ENCODE assay signal across 22 cellular contexts in the genomic region with DNA sequence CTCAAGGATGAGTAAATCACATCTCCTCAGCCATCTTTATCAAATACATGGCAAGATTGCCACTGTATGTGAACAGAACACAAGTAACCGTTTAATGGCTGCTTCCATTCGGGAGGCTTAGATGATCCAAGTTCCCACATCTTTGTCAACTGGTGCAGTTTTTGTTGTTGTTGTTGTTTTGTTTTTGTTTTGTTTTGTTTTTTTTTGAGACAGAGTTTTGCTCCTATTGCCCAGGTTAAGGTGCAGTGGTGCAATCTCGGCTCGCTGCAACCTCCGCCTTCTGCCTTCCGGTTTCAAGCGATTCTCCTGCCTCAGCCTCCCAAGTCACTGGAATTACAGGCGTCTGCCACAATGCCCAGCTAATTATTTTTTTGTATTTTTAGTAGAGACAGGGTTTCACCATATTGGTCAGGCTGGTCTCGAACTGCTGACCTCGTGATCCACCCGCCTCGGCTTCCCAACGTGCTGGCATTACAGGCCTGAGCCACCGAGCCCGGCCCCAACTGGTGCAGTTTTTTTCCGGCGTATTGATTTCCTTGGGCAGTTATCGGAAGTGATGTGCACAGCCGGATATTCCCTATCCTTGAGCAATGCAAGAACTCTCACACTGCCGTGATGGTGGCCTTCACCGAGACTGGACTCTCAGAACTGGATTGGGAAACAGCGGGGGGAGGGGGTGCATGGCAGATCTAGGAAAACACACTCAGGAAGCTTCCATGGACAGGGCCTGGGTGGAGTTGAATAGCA. TPM values are rescaled to one million over a fixed set of nuclear protein-coding genes. Genes with fewer than 3 reads are reported as not detected.
DNase-seq lines count a peak whose midpoint lies in the region; ATAC-seq and TF ChIP-seq lines count a peak whose summit lies in the region.
"Had no signal": no experiment of that assay in that cellular context is flagged by ENCODE, and none has a peak within 500 bp of the region (broad histone marks: within the 10 kb centered on the region; RNA-seq: fewer than 3 reads in every experiment).

No MANE protein-coding gene starts in this region.

- H3K9me3 Mint-ChIP-seq in WTC11 (no peaks in the 10 kb centered on the region), neural progenitor cell (no peaks in the 10 kb centered on the region), immature natural killer cell (no peaks in the 10 kb centered on the region)
- H3K9me3 Mint-ChIP-seq: CD4-positive, alpha-beta memory T cell; GM23338; H9 had no signal

- no peaks in the 10 kb centered on the region for H3K79me2 ChIP-seq in neural progenitor cell (ENCODE audit: low read depth)
- no peaks in the 10 kb centered on the region for H3K79me2 ChIP-seq in mesendoderm (ENCODE audit: control insufficient read depth, insufficient read depth, low read length)

- no peak overlapping the region for H3K4ac ChIP-seq in mesendoderm (ENCODE audit: low read depth, low read length)

- peaks cover 22% of the 10 kb centered on the region for H3K4me1 ChIP-seq in neural progenitor cell
- no peaks in the 10 kb centered on the region for H3K4me1 ChIP-seq in testis
- H3K4me1 ChIP-seq in mesendoderm (ENCODE audit: control insufficient read depth, low read depth, low read length) = no peaks in the 10 kb centered on the region
- H3K4me1 ChIP-seq: A549, BE2C had no signal

- no peaks in the 10 kb centered on the region for H3K36me3 Mint-ChIP-seq in WTC11
- no peaks in the 10 kb centered on the region for H3K36me3 Mint-ChIP-seq in neural progenitor cell
- H3K36me3 Mint-ChIP-seq in immature natural killer cell = no peaks in the 10 kb centered on the region
- H3K36me3 Mint-ChIP-seq: CD4-positive, alpha-beta memory T cell had no signal

- H4K20me1 ChIP-seq in neural progenitor cell (ENCODE audit: low read depth) = no peaks in the 10 kb centered on the region
- H4K20me1 ChIP-seq: BLaER1 treated with 17β-estradiol and CSF1 and Interleukin-3, amounts not matched to agents 10 nM and 100 nM had no signal

- H3K27me3 Mint-ChIP-seq in WTC11 (ENCODE audit: low read depth) (no peaks in the 10 kb centered on the region), neural progenitor cell (ENCODE audit: insufficient read depth, low read depth) (peaks cover 2% of the 10 kb centered on the region), immature natural killer cell (ENCODE audit: low read depth in 3 of 3) (peaks cover 0 to 3% (median 0%) of the 10 kb centered on the region in 3 donors)
- H3K27me3 Mint-ChIP-seq: CD4-positive, alpha-beta memory T cell had no signal

- H3K4me3 ChIP-seq in neural progenitor cell = no peak overlapping the region
- H3K4me3 ChIP-seq in testis = no peak overlapping the region
- no peak overlapping the region for H3K4me3 ChIP-seq in mesendoderm (ENCODE audit: low read length)
- H3K4me3 ChIP-seq: A549; BLaER1 treated with 17β-estradiol and CSF1 and Interleukin-3, amounts not matched to agents 10 nM and 100 nM; GM23338 had no signal

- no peak overlapping the region for H2BK120ac ChIP-seq in mesendoderm (ENCODE audit: low read depth, low read length)

- no peaks in the 10 kb centered on the region for H3K79me1 ChIP-seq in mesendoderm (ENCODE audit: low read length)

- no peak overlapping the region for H3K23ac ChIP-seq in mesendoderm (ENCODE audit: low read length)

- no peaks in the 10 kb centered on the region for H3K9me3 ChIP-seq in neural progenitor cell (ENCODE audit: low read depth)
- no peaks in the 10 kb centered on the region for H3K9me3 ChIP-seq in testis
- H3K9me3 ChIP-seq: A549; BE2C; BLaER1 treated with 17β-estradiol and CSF1 and Interleukin-3, amounts not matched to agents 10 nM and 100 nM had no signal

- H2BK5ac ChIP-seq in mesendoderm (ENCODE audit: low read length) = no peak overlapping the region

- WGBS in testis, 2 donors = 66 to 80% methylated on average over 22 of the region's 22 CpGs
- WGBS in mesendoderm (ENCODE audit: extremely low coverage, insufficient coverage, low lambda C conversion rate) = no CpG with 5 or more reads among the region's 22 CpGs

- peaks cover 16% of the 10 kb centered on the region for H3F3A ChIP-seq in neural progenitor cell (ENCODE audit: low read depth)

- no peak overlapping the region for H3K18ac ChIP-seq in mesendoderm (ENCODE audit: low read length)

- H3K36me3 ChIP-seq in neural progenitor cell (no peaks in the 10 kb centered on the region), testis (ENCODE audit: low read depth, missing control alignments) (no peaks in the 10 kb centered on the region), mesendoderm (ENCODE audit: control insufficient read depth, insufficient read depth, low read length) (no peaks in the 10 kb centered on the region)
- H3K36me3 ChIP-seq: BE2C; BLaER1 treated with 17β-estradiol and CSF1 and Interleukin-3, amounts not matched to agents 10 nM and 100 nM had no signal

- no peak overlapping the region for H2BK15ac ChIP-seq in mesendoderm (replicated peaks; ENCODE audit: low read depth)

- no peak overlapping the region for H2AK5ac ChIP-seq in mesendoderm (ENCODE audit: low read length)

- DNase-seq in WTC11 (ENCODE audit: low spot score) (no peak), islet precursor cell (peak; percentile 35), neural progenitor cell (ENCODE audit: low spot score) (no peak), testis (peak; percentile 18), immature natural killer cell (no peak), mesendoderm (no peak), C1 segment of cervical spinal cord (lab: John Stamatoyannopoulos, UW) (no peak)
- DNase-seq: 8988T; ACHN; AML-193; BE2C; Calu3; CD4-positive, alpha-beta memory T cell; COR-L47; DMS53; DMS79 treated with DMSO at 0.1 percent for 48 hours; GF-D8; H9 had no signal

- H3K9ac ChIP-seq in neural progenitor cell (no peak overlapping the region), mesendoderm (ENCODE audit: low read length) (no peak overlapping the region)
- H3K9ac ChIP-seq: BLaER1 treated with 17β-estradiol and CSF1 and Interleukin-3, amounts not matched to agents 10 nM and 100 nM had no signal

- no peak overlapping the region for H2AFZ ChIP-seq in neural progenitor cell (replicated peaks)
- H2AFZ ChIP-seq: GM23338 had no signal

- POLR2A ChIA-PET in WTC11 (lab: Charles Lee) = no interaction called here

- TF ChIP-seq CTCF in WTC11 (IDR thresholded peaks at IDR 0.05) (no peak), neural progenitor cell (IDR thresholded peaks at IDR 0.05) (no peak), testis (IDR thresholded peaks at IDR 0.05) (no peak)

- H3K27ac ChIP-seq in neural progenitor cell (no peak overlapping the region), testis (no peak overlapping the region), mesendoderm (ENCODE audit: low read depth, low read length) (no peak overlapping the region)
- H3K27ac ChIP-seq: A549; BLaER1 treated with 17β-estradiol and CSF1 and Interleukin-3, amounts not matched to agents 10 nM and 100 nM had no signal

- intact Hi-C loops in testis (cut with DNase I; ENCODE audit: low total_unique reads) = no loop called here

- no peak for ATAC-seq in WTC11
- ATAC-seq: A549, GM23338, HCT116 had no signal

- no peak overlapping the region for H4K8ac ChIP-seq in mesendoderm (ENCODE audit: low read depth, low read length)

- H3K27me3 ChIP-seq in neural progenitor cell = no peaks in the 10 kb centered on the region
- no peaks in the 10 kb centered on the region for H3K27me3 ChIP-seq in testis
- H3K27me3 ChIP-seq in mesendoderm (ENCODE audit: insufficient read depth, low read length, poor library complexity) = no peaks in the 10 kb centered on the region
- H3K27me3 ChIP-seq: BE2C; BLaER1 treated with 17β-estradiol and CSF1 and Interleukin-3, amounts not matched to agents 10 nM and 100 nM had no signal

- H3K4me3 Mint-ChIP-seq in WTC11 (no peak overlapping the region), neural progenitor cell (no peak overlapping the region), immature natural killer cell (no peak overlapping the region)
- H3K4me3 Mint-ChIP-seq: CD4-positive, alpha-beta memory T cell; GM23338; H9 had no signal

- CTCF ChIA-PET in WTC11 (lab: Charles Lee) = no interaction called here

- H3K56ac ChIP-seq in mesendoderm (ENCODE audit: low read length) = no peak overlapping the region

- no peak for TF ChIP-seq POLR2A in testis (IDR thresholded peaks at IDR 0.05)

- H4K5ac ChIP-seq in mesendoderm (ENCODE audit: low read length) = no peak overlapping the region

- H3K4me1 Mint-ChIP-seq in WTC11 = peaks cover 16% of the 10 kb centered on the region
- H3K4me1 Mint-ChIP-seq in neural progenitor cell = peaks cover 34% of the 10 kb centered on the region
- H3K4me1 Mint-ChIP-seq in immature natural killer cell = no peaks in the 10 kb centered on the region

- H3K27ac Mint-ChIP-seq in WTC11 (no peak overlapping the region), neural progenitor cell (peak overlapping the region; percentile 35), immature natural killer cell (no peak overlapping the region)
- H3K27ac Mint-ChIP-seq: GM23338, H9 had no signal

- no peak overlapping the region for H3K4me2 ChIP-seq in neural progenitor cell
- no peak overlapping the region for H3K4me2 ChIP-seq in mesendoderm (ENCODE audit: low read length)
- H3K4me2 ChIP-seq: A549; BLaER1 treated with 17β-estradiol and CSF1 and Interleukin-3, amounts not matched to agents 10 nM and 100 nM; GM23338 had no signal

TF ChIP-seq in WTC11, 78 proteins besides CTCF, POLR2A, EP300 and RAD21:
- peak; percentile 44; the same call in 1 of the 2 replicates for TF ChIP-seq GABPB1 (CRISPR knock-in tag; IDR thresholded peaks at IDR 0.05)
- TF ChIP-seq NFATC4 (CRISPR knock-in tag; IDR thresholded peaks at IDR 0.05) = no peak
- no peak for TF ChIP-seq EMX1 (CRISPR knock-in tag; IDR thresholded peaks at IDR 0.05)
- no peak for TF ChIP-seq SMAD3 (CRISPR knock-in tag; IDR thresholded peaks at IDR 0.05; ENCODE audit: borderline replicate concordance)

RNA-seq across cellular contexts. Expression of gene TRIM2, which starts 29.2 kb away (rescaled TPM):
- total RNA-seq in WTC11 (2021) (42.0 to 54.5 TPM (median 43.9 TPM) in 3 replicates), neural progenitor cell (ENCODE audit: low replicate concordance) (87.6 and 90.2 TPM in 2 replicates), testis (10 to 100 TPM; 10.7 to 12.8 TPM)
- polyA plus RNA-seq in testis (ENCODE audit: insufficient read depth, low read depth, low replicate concordance) (6.1 TPM), immature natural killer cell (under 1 TPM in 1 of 3 donors, not detected in 2; 0.51 TPM)
- polyA plus RNA-seq in mesendoderm (2013, experiment 1 of 2) = 13.0 TPM
- polyA plus RNA-seq in mesendoderm (2013, experiment 2 of 2) = 13.2 TPM

Comparison
In these comparisons a context has a peak if more than half of its experiments do, and no peak if none do; other contexts are left out.
1. DNase-seq: peak in islet precursor cell (single experiment) and testis (single experiment); none in WTC11 (single experiment), neural progenitor cell (single experiment), immature natural killer cell (0 of 3), mesendoderm (single experiment) and C1 segment of cervical spinal cord (0 of 14).